Comparison of ENCODE assay signal across 26 cellular contexts in the genomic region with DNA sequence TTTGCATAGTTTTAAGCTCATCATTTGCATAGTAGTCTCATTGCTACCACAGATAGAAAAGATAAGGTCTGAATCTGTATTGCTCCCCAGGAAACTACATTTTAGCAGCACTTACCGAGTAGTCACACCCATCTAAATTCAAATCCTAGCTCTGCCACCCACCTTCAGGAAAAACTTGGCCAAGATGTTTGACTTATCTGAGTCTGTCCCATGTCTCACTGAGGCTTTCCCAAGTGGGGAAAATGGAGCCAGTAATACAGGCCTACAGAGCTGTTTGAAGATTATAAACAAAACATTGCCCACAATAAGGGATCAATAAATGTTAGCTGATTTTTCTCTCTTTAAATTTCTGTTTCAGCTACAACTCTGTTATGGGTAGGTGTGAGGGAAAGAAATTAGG.
"Had no signal": no experiment of that assay in that cellular context is flagged by ENCODE, and none has a peak within 500 bp of the region (broad histone marks: within the 10 kb centered on the region; RNA-seq: fewer than 3 reads in every experiment).

No MANE protein-coding gene starts in this region.

- ATAC-seq: Panc1, Right ventricle myocardium inferior, T-cell had no signal

- FAIRE-seq: TTC549 had no signal

- DNase-seq: activated CD4-positive, alpha-beta memory T cell treated with anti-CD3 and anti-CD28 coated beads, Interleukin-2, amount 10 ng/mL, durations not matched to agents 7 days and 5 days; activated CD4-positive, alpha-beta T cell treated with anti-CD3 and anti-CD28 coated beads, Interleukin-2, amount 10 ng/mL, durations not matched to agents 7 days and 5 days; activated CD4-positive, CD25-positive, alpha-beta regulatory T cell; activated gamma-delta T cell treated with Interleukin-2 at 50 U/mL for 16 hours; activated naive CD4-positive, alpha-beta T cell treated with anti-CD3 and anti-CD28 coated beads, Interleukin-2, amount 10 ng/mL, durations not matched to agents 7 days and 5 days; activated naive CD8-positive, alpha-beta T cell treated with anti-CD3 and anti-CD28 coated beads for 36 hours; activated T-cell treated with anti-CD3 and anti-CD28 coated beads for 4 hours; activated T-cell treated with anti-CD3 and anti-CD28 coated beads, Interleukin-2, amount 50 U/mL, for 48 hours; brain microvascular endothelial cell; NCI-H1048; NCI-H146; NCI-H187 treated with DMSO at 0.1 percent for 48 hours; NCI-H2081 treated with DMSO at 0.1 percent for 48 hours; NCI-H2227 treated with DMSO at 0.1 percent for 48 hours; NCI-H82; OCI-M1; RPMI8226; T-cell; T-helper 2 cell; T1000 had no signal

- H3K27ac ChIP-seq: brain microvascular endothelial cell, cardiac muscle cell, SK-N-MC had no signal

- H3K4me1 Mint-ChIP-seq: activated CD4-positive, alpha-beta memory T cell treated with anti-CD3 and anti-CD28 coated beads, Interleukin-2, amount 10 ng/mL, durations not matched to agents 7 days and 5 days; activated CD4-positive, alpha-beta T cell treated with anti-CD3 and anti-CD28 coated beads, Interleukin-2, amount 10 ng/mL, durations not matched to agents 7 days and 5 days; activated naive CD4-positive, alpha-beta T cell treated with anti-CD3 and anti-CD28 coated beads, Interleukin-2, amount 10 ng/mL, durations not matched to agents 7 days and 5 days; activated naive CD8-positive, alpha-beta T cell treated with anti-CD3 and anti-CD28 coated beads for 36 hours; T-cell had no signal

- H3K27ac Mint-ChIP-seq: activated CD4-positive, alpha-beta memory T cell treated with anti-CD3 and anti-CD28 coated beads, Interleukin-2, amount 10 ng/mL, durations not matched to agents 7 days and 5 days; activated CD4-positive, alpha-beta T cell treated with anti-CD3 and anti-CD28 coated beads, Interleukin-2, amount 10 ng/mL, durations not matched to agents 7 days and 5 days; activated naive CD4-positive, alpha-beta T cell treated with anti-CD3 and anti-CD28 coated beads, Interleukin-2, amount 10 ng/mL, durations not matched to agents 7 days and 5 days; activated naive CD8-positive, alpha-beta T cell treated with anti-CD3 and anti-CD28 coated beads for 36 hours; activated T-helper 2 cell treated with anti-CD3 and anti-CD28 coated beads, Interferon-gamma antibody, Interleukin-2, Interleukin-4, amounts not matched to agents 10 μg/mL and 5 μg/mL and 100 μg/mL, durations not matched to agents 14 hours and 24 hours and 36 hours; T-cell had no signal

- H3K36me3 Mint-ChIP-seq: activated naive CD4-positive, alpha-beta T cell treated with anti-CD3 and anti-CD28 coated beads, Interleukin-2, amount 10 ng/mL, durations not matched to agents 7 days and 5 days; activated naive CD8-positive, alpha-beta T cell treated with anti-CD3 and anti-CD28 coated beads for 36 hours; T-cell had no signal

- H3K4me3 Mint-ChIP-seq: activated CD4-positive, alpha-beta memory T cell treated with anti-CD3 and anti-CD28 coated beads, Interleukin-2, amount 10 ng/mL, durations not matched to agents 7 days and 5 days; activated CD4-positive, alpha-beta T cell treated with anti-CD3 and anti-CD28 coated beads, Interleukin-2, amount 10 ng/mL, durations not matched to agents 7 days and 5 days; activated naive CD4-positive, alpha-beta T cell treated with anti-CD3 and anti-CD28 coated beads, Interleukin-2, amount 10 ng/mL, durations not matched to agents 7 days and 5 days; activated naive CD8-positive, alpha-beta T cell treated with anti-CD3 and anti-CD28 coated beads for 36 hours; T-cell had no signal

- H3K4me3 ChIP-seq: cardiac muscle cell, SK-N-MC had no signal

- H3K36me3 ChIP-seq: brain microvascular endothelial cell, cardiac muscle cell had no signal

- H3K27me3 Mint-ChIP-seq: activated naive CD4-positive, alpha-beta T cell treated with anti-CD3 and anti-CD28 coated beads, Interleukin-2, amount 10 ng/mL, durations not matched to agents 7 days and 5 days; activated naive CD8-positive, alpha-beta T cell treated with anti-CD3 and anti-CD28 coated beads for 36 hours had no signal

- H3K9me3 Mint-ChIP-seq: activated CD4-positive, alpha-beta memory T cell treated with anti-CD3 and anti-CD28 coated beads, Interleukin-2, amount 10 ng/mL, durations not matched to agents 7 days and 5 days; activated naive CD4-positive, alpha-beta T cell treated with anti-CD3 and anti-CD28 coated beads, Interleukin-2, amount 10 ng/mL, durations not matched to agents 7 days and 5 days; activated T-helper 2 cell treated with anti-CD3 and anti-CD28 coated beads, Interferon-gamma antibody, Interleukin-2, Interleukin-4, amounts not matched to agents 10 μg/mL and 5 μg/mL and 100 μg/mL, durations not matched to agents 14 hours and 24 hours and 36 hours had no signal

- H3K27me3 ChIP-seq: brain microvascular endothelial cell, cardiac muscle cell had no signal
